ENCODE assay signal across 19 cellular contexts in the genomic region with DNA sequence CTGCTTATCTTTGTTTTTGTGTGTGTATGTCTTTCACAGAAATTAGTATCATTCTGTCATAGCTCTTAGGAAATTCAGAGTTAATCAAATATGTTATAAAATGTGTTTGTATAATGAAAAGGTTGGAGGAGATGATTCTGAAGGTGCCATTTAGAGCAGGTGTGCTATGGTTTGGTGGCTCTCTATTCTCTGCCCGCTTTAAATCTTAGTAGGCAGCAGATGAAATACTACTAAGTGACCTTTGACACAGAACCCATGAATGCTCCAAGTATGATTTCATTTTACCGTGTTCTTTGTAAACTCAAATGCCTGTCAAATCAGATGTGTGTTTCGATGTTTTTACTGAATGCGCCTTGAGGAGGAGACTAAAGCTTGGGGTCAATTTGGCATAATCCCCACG. TPM values are rescaled to one million over a fixed set of nuclear protein-coding genes. Genes with fewer than 3 reads are reported as not detected.
DNase-seq lines count a peak whose midpoint lies in the region; ATAC-seq, FAIRE-seq and TF ChIP-seq lines count a peak whose summit lies in the region.
"Had no signal": no experiment of that assay in that cellular context is flagged by ENCODE, and none has a peak within 500 bp of the region (broad histone marks: within the 10 kb centered on the region; RNA-seq: fewer than 3 reads in every experiment).

No MANE protein-coding gene starts in this region.

- H3K9me3 Mint-ChIP-seq in activated CD4-positive, alpha-beta memory T cell treated with anti-CD3 and anti-CD28 coated beads for 36 hours = no peaks in the 10 kb centered on the region
- no peaks in the 10 kb centered on the region for H3K9me3 Mint-ChIP-seq in activated CD4-positive, alpha-beta memory T cell treated with anti-CD3 and anti-CD28 coated beads, Interleukin-2, amount 10 ng/mL, durations not matched to agents 7 days and 5 days
- H3K9me3 Mint-ChIP-seq: activated naive CD4-positive, alpha-beta T cell treated with anti-CD3 and anti-CD28 coated beads for 36 hours had no signal

- TF ChIP-seq CTCF in gastrocnemius medialis (IDR thresholded peaks at IDR 0.05 in 4 of 5, conservative IDR thresholded peaks at IDR 0.05 in 1 of 5) (no peak), pancreas (IDR thresholded peaks at IDR 0.05) (no peak), tibial nerve (IDR thresholded peaks at IDR 0.05) (no peak)

- in situ Hi-C loops in gastrocnemius medialis (cut with MboI; ENCODE audit: low sequenced_read_pairs in 4 of 4) = no loop called here

- peaks cover 41% of the 10 kb centered on the region for H3K4me1 ChIP-seq in adipocyte (ENCODE audit: control insufficient read depth, insufficient read depth, low read length)
- H3K4me1 ChIP-seq in gastrocnemius medialis = peaks cover 75 to 91% of the 10 kb centered on the region in 2 donors
- H3K4me1 ChIP-seq in pancreas = peaks cover 0 to 2% (median 0%) of the 10 kb centered on the region in 3 donors
- H3K4me1 ChIP-seq in tibial nerve = peaks cover 0 to 62% (median 5%) of the 10 kb centered on the region in 4 donors

- TF ChIP-seq POLR2A in gastrocnemius medialis (IDR thresholded peaks at IDR 0.05) (no peak), tibial nerve (IDR thresholded peaks at IDR 0.05) (no peak)

- peaks cover 42% of the 10 kb centered on the region for H3K4me1 Mint-ChIP-seq in activated CD4-positive, alpha-beta memory T cell treated with anti-CD3 and anti-CD28 coated beads for 36 hours (ENCODE audit: low read depth)
- peaks cover 28% of the 10 kb centered on the region for H3K4me1 Mint-ChIP-seq in activated CD4-positive, alpha-beta memory T cell treated with anti-CD3 and anti-CD28 coated beads, Interleukin-2, amount 10 ng/mL, durations not matched to agents 7 days and 5 days

- peak overlapping the region; percentile 7 for H3K27ac Mint-ChIP-seq in activated CD4-positive, alpha-beta memory T cell treated with anti-CD3 and anti-CD28 coated beads for 36 hours
- no peak overlapping the region for H3K27ac Mint-ChIP-seq in activated CD4-positive, alpha-beta memory T cell treated with anti-CD3 and anti-CD28 coated beads, Interleukin-2, amount 10 ng/mL, durations not matched to agents 7 days and 5 days

- H3K27me3 Mint-ChIP-seq in activated CD4-positive, alpha-beta memory T cell treated with anti-CD3 and anti-CD28 coated beads for 36 hours = no peaks in the 10 kb centered on the region
- H3K27me3 Mint-ChIP-seq in activated CD4-positive, alpha-beta memory T cell treated with anti-CD3 and anti-CD28 coated beads, Interleukin-2, amount 10 ng/mL, durations not matched to agents 7 days and 5 days = no peaks in the 10 kb centered on the region

- intact Hi-C loops in activated CD4-positive, alpha-beta memory T cell treated with anti-CD3 and anti-CD28 coated beads for 36 hours (cut with micrococcal nuclease) = loop anchor here (1.0 to 10.0 kb wide), 7 partner anchors 10 to 641 kb away; partner anchors contain the start of gene ZNF438
- intact Hi-C loops in gastrocnemius medialis (cut with DNase I; ENCODE audit: low total_unique reads) (no loop called here), pancreas (cut with DNase I) (no loop called here)

- H3K27ac ChIP-seq in gastrocnemius medialis (peak overlapping the region; percentile 34 to 59 (median 42)), pancreas (no peak overlapping the region), tibial nerve (no peak overlapping the region)
- H3K27ac ChIP-seq: stomach, WERI-Rb-1 had no signal

- FAIRE-seq in GM19239 (lab: Jason Lieb, UNC) (peak; percentile 73), pancreas (lab: Jason Lieb, UNC) (no peak)
- FAIRE-seq: H1 had no signal

- 72 to 76% methylated on average over 5 of the region's 5 CpGs for WGBS in pancreas, 2 donors
- 43 to 53% methylated on average over 5 of the region's 5 CpGs for WGBS in tibial nerve, 2 donors

- H3K9me3 ChIP-seq in adipocyte (ENCODE audit: control insufficient read depth, low read length) (no peaks in the 10 kb centered on the region), gastrocnemius medialis (no peaks in the 10 kb centered on the region), pancreas (no peaks in the 10 kb centered on the region), tibial nerve (no peaks in the 10 kb centered on the region)
- H3K9me3 ChIP-seq: stomach had no signal

- H3K4me3 Mint-ChIP-seq in activated CD4-positive, alpha-beta memory T cell treated with anti-CD3 and anti-CD28 coated beads for 36 hours = peak overlapping the region; percentile 3
- H3K4me3 Mint-ChIP-seq in activated CD4-positive, alpha-beta memory T cell treated with anti-CD3 and anti-CD28 coated beads, Interleukin-2, amount 10 ng/mL, durations not matched to agents 7 days and 5 days = no peak overlapping the region

- no peaks in the 10 kb centered on the region for H3K27me3 ChIP-seq in adipocyte (replicated peaks; ENCODE audit: control insufficient read depth, insufficient read depth, low read length)
- H3K27me3 ChIP-seq in gastrocnemius medialis = no peaks in the 10 kb centered on the region
- no peaks in the 10 kb centered on the region for H3K27me3 ChIP-seq in pancreas
- H3K27me3 ChIP-seq in tibial nerve = no peaks in the 10 kb centered on the region
- H3K27me3 ChIP-seq: stomach had no signal

- no peak for TF ChIP-seq EP300 in tibial nerve (IDR thresholded peaks at IDR 0.05)

- H3K4me3 ChIP-seq in adipocyte (ENCODE audit: low read length) (peak overlapping the region; percentile 5), gastrocnemius medialis (no peak overlapping the region), pancreas (no peak overlapping the region), tibial nerve (no peak overlapping the region)
- H3K4me3 ChIP-seq: stomach had no signal

- CTCF ChIA-PET in activated CD4-positive, alpha-beta memory T cell treated with anti-CD3 and anti-CD28 coated beads for 36 hours (lab: Charles Lee) = interaction anchor here (0.7 to 1.4 kb wide), 3 partner anchors 10 to 673 kb away, joined by 3 to 6 read pairs (median 5); partner anchors contain the start of gene ZNF438
- CTCF ChIA-PET in activated CD4-positive, alpha-beta memory T cell treated with anti-CD3 and anti-CD28 coated beads, Interleukin-2, amount 10 ng/mL, durations not matched to agents 7 days and 5 days (lab: Charles Lee) = interaction anchor here (0.6 to 1.1 kb wide), 2 partner anchors 81 to 626 kb away, joined by 3 to 5 read pairs; no protein-coding TSS in a partner anchor

- H3K9ac ChIP-seq in adipocyte (ENCODE audit: low read length) = no peak overlapping the region

- no peaks in the 10 kb centered on the region for H3K36me3 Mint-ChIP-seq in activated CD4-positive, alpha-beta memory T cell treated with anti-CD3 and anti-CD28 coated beads for 36 hours
- peaks cover 3% of the 10 kb centered on the region for H3K36me3 Mint-ChIP-seq in activated CD4-positive, alpha-beta memory T cell treated with anti-CD3 and anti-CD28 coated beads, Interleukin-2, amount 10 ng/mL, durations not matched to agents 7 days and 5 days (ENCODE audit: low read depth)

- no peak for DNase-seq in activated CD4-positive, alpha-beta memory T cell treated with anti-CD3 and anti-CD28 coated beads for 36 hours
- no peak for DNase-seq in activated CD4-positive, alpha-beta memory T cell treated with anti-CD3 and anti-CD28 coated beads, Interleukin-2, amount 10 ng/mL, durations not matched to agents 7 days and 5 days
- DNase-seq in GM19239 (ENCODE audit: insufficient read length, low spot score) (no peak), adipocyte (ENCODE audit: low read depth) (no peak), gastrocnemius medialis (no peak), pancreas (no peak), NCI-H2171 treated with DMSO at 0.1 percent for 48 hours (lab: John Stamatoyannopoulos, UW) (no peak), tibial nerve (ENCODE audit: low spot score in 2 of 2) (no peak)
- DNase-seq: activated naive CD4-positive, alpha-beta T cell treated with anti-CD3 and anti-CD28 coated beads for 36 hours; C1 segment of cervical spinal cord; DMS 273 treated with DMSO at 0.1 percent for 48 hours; head of caudate nucleus; NCI-H1436 treated with DMSO at 0.1 percent for 48 hours; NCI-H2171; SIG-M5; stomach; WERI-Rb-1 had no signal

- POLR2A ChIA-PET in activated CD4-positive, alpha-beta memory T cell treated with anti-CD3 and anti-CD28 coated beads for 36 hours (lab: Charles Lee) = interaction anchor here (1.2 to 1.5 kb wide), 3 partner anchors 10 to 25 kb away, joined by 3 to 4 read pairs (median 3); partner anchors contain the start of gene ZEB1
- POLR2A ChIA-PET in activated CD4-positive, alpha-beta memory T cell treated with anti-CD3 and anti-CD28 coated beads, Interleukin-2, amount 10 ng/mL, durations not matched to agents 7 days and 5 days (lab: Charles Lee) = interaction anchor here (0.9 to 1.3 kb wide), 3 partner anchors 9 to 311 kb away, joined by 3 read pairs; no protein-coding TSS in a partner anchor

- peak; percentile 29 to 53 for ATAC-seq in gastrocnemius medialis
- ATAC-seq in pancreas = no peak
- ATAC-seq: sciatic nerve had no signal

- H3K36me3 ChIP-seq in adipocyte (ENCODE audit: control insufficient read depth, insufficient read depth, low read length, severe bottlenecking) (peaks cover 7% of the 10 kb centered on the region), gastrocnemius medialis (no peaks in the 10 kb centered on the region), pancreas (no peaks in the 10 kb centered on the region), tibial nerve (no peaks in the 10 kb centered on the region)
- H3K36me3 ChIP-seq: stomach, WERI-Rb-1 had no signal

RNA-seq across cellular contexts. Expression of gene ZEB1, which starts 24.5 kb away (rescaled TPM):
- 10 to 100 TPM; 33.9 to 37.8 TPM for total RNA-seq in activated CD4-positive, alpha-beta memory T cell treated with anti-CD3 and anti-CD28 coated beads for 36 hours
- total RNA-seq in activated CD4-positive, alpha-beta memory T cell treated with anti-CD3 and anti-CD28 coated beads, Interleukin-2, amount 10 ng/mL, durations not matched to agents 7 days and 5 days = 10 to 100 TPM; 50.4 to 51.6 TPM
- total RNA-seq in gastrocnemius medialis (100 to 1,000 TPM in 3 of 4 donors, 10 to 100 TPM in 1; 67.4 to 175 (median 137) TPM), pancreas (10 to 100 TPM in 2 of 6 donors, 1 to 10 TPM in 4; 3.2 to 21.6 (median 6.9) TPM), tibial nerve (100 to 1,000 TPM in 2 of 4 donors, 10 to 100 TPM in 2; 84.6 to 128 (median 95.7) TPM)
- polyA plus RNA-seq in pancreas = 1 to 10 TPM; 4.8 to 5.2 TPM

Comparison
In these comparisons a context has a peak if more than half of its experiments do, and no peak if none do; other contexts are left out.
1. ATAC-seq: peak in gastrocnemius medialis (2 of 2); none in pancreas (0 of 4).
2. H3K27ac ChIP-seq: peak in gastrocnemius medialis (4 of 4); none in pancreas (0 of 4) and tibial nerve (0 of 4).